ENCODE assay signal across 8 cellular contexts in the genomic region with DNA sequence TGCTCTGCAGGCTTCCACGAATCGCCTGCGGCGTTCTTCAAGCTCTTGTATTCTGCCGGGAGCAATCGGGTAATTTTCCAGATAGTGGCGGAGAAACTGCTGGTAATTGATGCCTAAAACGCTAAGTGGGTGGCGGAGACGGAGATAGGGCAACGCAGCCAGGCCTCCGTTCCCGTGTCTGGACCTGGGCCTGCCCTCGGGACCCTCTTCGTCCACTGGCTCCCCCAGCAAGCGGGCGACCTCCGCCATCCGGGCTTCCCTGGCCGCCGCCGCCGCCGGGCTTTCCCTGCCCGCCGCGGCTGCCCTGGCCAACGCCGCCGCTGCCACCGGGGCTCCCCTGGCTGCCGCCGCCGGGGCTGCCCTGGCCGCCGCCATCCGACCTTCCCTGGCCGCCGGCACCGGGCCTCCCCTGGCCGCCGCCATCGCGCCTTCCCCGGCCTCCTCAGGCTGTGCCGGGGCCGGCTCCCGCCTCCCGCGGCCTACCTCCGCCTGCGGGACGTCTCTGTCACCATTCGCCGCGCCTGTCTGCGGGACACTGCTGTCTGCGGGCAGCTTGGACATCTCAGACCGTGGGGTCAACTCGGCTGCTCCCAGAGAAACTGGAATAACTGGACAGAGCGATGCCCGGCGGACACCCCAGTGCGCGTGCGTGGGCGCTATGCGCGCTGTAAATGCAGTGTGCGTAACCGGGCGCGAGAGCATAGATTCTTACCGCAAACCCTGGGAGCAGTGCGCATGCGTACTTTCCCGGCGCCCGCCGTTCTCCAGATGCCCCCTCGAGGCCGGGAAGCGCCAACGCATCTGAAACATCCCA. TPM values are rescaled to one million over a fixed set of nuclear protein-coding genes. Genes with fewer than 3 reads are reported as not detected.
DNase-seq lines count a peak whose midpoint lies in the region; ATAC-seq and TF ChIP-seq lines count a peak whose summit lies in the region.

A gene with protein sequence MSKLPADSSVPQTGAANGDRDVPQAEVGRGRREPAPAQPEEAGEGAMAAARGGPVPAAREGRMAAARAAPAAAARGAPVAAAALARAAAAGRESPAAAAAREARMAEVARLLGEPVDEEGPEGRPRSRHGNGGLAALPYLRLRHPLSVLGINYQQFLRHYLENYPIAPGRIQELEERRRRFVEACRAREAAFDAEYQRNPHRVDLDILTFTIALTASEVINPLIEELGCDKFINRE (minus strand): TSS at position 643 of the 814 bp plus-strand sequence. CDS start 82 bp downstream, at position 561.

- no peaks in the 10 kb centered on the region for H3K9me3 ChIP-seq in liver (ENCODE audit: control insufficient read depth in 4 of 4, low read length in 3 of 4)

- H3K27me3 ChIP-seq in dorsolateral prefrontal cortex (no peaks in the 10 kb centered on the region), liver (ENCODE audit: control insufficient read depth in 4 of 4, insufficient read depth in 4 of 4, low read length in 3 of 4) (no peaks in the 10 kb centered on the region)

- peak; percentile 73 to 80 for TF ChIP-seq RAD21 in liver (IDR thresholded peaks at IDR 0.05)

- peaks cover 0 to 12% (median 4%) of the 10 kb centered on the region in 3 donors for H3K27me3 Mint-ChIP-seq in CD14-positive monocyte (ENCODE audit: low read depth in 3 of 3)

- peak; percentile 94 for ATAC-seq in GM19372 (IDR thresholded peaks at IDR 0.05; ENCODE audit: low read depth, unreplicated experiment)
- peak; percentile 67 for ATAC-seq in HG03571 (IDR thresholded peaks at IDR 0.05; ENCODE audit: unreplicated experiment)

- peaks cover 25% of the 10 kb centered on the region for H3K4me1 Mint-ChIP-seq in CD14-positive monocyte

- peak within 1 kb of the TSS; percentile 81 to 93 for H3K9ac ChIP-seq in liver (ENCODE audit: low read depth in 1 of 2, low read length in 2 of 2)

- DNase-seq in CD14-positive monocyte (ENCODE audit: low spot score) (peak; percentile 96), NCI-H774 (lab: John Stamatoyannopoulos, UW) (peak; percentile 87), dorsolateral prefrontal cortex (peak; percentile 93 to 97 (median 94))
- peak; percentile 93 to 95 for DNase-seq in activated CD4-positive, alpha-beta T cell treated with anti-CD3 and anti-CD28 coated beads, Interleukin-2, amount 50 U/mL, for 48 hours
- peak; percentile 96 for DNase-seq in stimulated activated CD4-positive, alpha-beta T cell treated with anti-CD3 and anti-CD28 coated beads, Interleukin-4, amount 100 ng/mL, for 24 hours

- peak within 1 kb of the TSS; percentile 75 to 99 (median 94) for H3K27ac ChIP-seq in dorsolateral prefrontal cortex
- peak within 1 kb of the TSS; percentile 87 to 90 for H3K27ac ChIP-seq in liver (ENCODE audit: low read depth in 1 of 2, low read length in 2 of 2)

- intact Hi-C loops in CD14-positive monocyte (cut with micrococcal nuclease) (loop anchor here (5.0 to 10.0 kb wide), 4 partner anchors 92 to 412 kb away; a partner anchor contains a TSS), dorsolateral prefrontal cortex (cut with DNase I) (loop anchor here (2.0 to 10.0 kb wide), 4 partner anchors 95 to 415 kb away; a partner anchor contains a TSS)

- peak within 1 kb of the TSS; percentile 96 for H3K4me3 Mint-ChIP-seq in CD14-positive monocyte

- peaks cover 0 to 16% (median 9%) of the 10 kb centered on the region in 4 donors for H3K4me1 ChIP-seq in liver (ENCODE audit: control insufficient read depth in 4 of 4, insufficient read depth in 4 of 4, low read length in 3 of 4)

- WGBS in liver: under 1% methylated on average over 84 of the region's 84 CpGs

- H3K9me3 Mint-ChIP-seq in CD14-positive monocyte: peaks cover 0 to 3% (median 0%) of the 10 kb centered on the region in 7 donors

- H3K36me3 Mint-ChIP-seq in CD14-positive monocyte: peaks cover 3 to 5% of the 10 kb centered on the region in 2 donors

- H3K27ac Mint-ChIP-seq in CD14-positive monocyte: peak within 1 kb of the TSS; percentile 89 to 98 (median 95)

- H3K36me3 ChIP-seq in liver (ENCODE audit: control insufficient read depth in 4 of 4, insufficient read depth in 3 of 4, low read depth in 1 of 4, low read length in 3 of 4): no peaks in the 10 kb centered on the region

- TF ChIP-seq CTCF in CD14-positive monocyte (IDR thresholded peaks at IDR 0.05): peak; percentile 86
- TF ChIP-seq CTCF in dorsolateral prefrontal cortex (IDR thresholded peaks at IDR 0.05 in 54 of 56, conservative IDR thresholded peaks at IDR 0.05 in 2 of 56; ENCODE audit: low read depth in 1 of 56, partially characterized antibody in 56 of 56): peak; percentile 66 to 99 (median 96)
- TF ChIP-seq CTCF in liver (IDR thresholded peaks at IDR 0.05; ENCODE audit: low read depth, low read length, missing input control): peak; percentile 87

- H3K4me3 ChIP-seq in dorsolateral prefrontal cortex (peak within 1 kb of the TSS; percentile 53 to 96 (median 83)), liver (ENCODE audit: low read depth in 1 of 3, low read length in 3 of 3) (peak within 1 kb of the TSS; percentile 94 to 99 (median 96))

TF ChIP-seq in liver, 16 proteins besides CTCF, POLR2A, EP300 and RAD21:
- TF ChIP-seq FOXA1 (IDR thresholded peaks at IDR 0.05) (no peak), TAF1 (conservative IDR thresholded peaks at IDR 0.05) (no peak), HNF4G (IDR thresholded peaks at IDR 0.05) (no peak), JUND (IDR thresholded peaks at IDR 0.05) (no peak), SP1 (IDR thresholded peaks at IDR 0.05) (peak; percentile 40), HNF4A (conservative IDR thresholded peaks at IDR 0.05) (peak in 1 of 2 donors; percentile 17), GABPA (IDR thresholded peaks at IDR 0.05 in 1 of 2, conservative IDR thresholded peaks at IDR 0.05 in 1 of 2) (peak in 1 of 2 donors; percentile 40), YY1 (IDR thresholded peaks at IDR 0.05) (peak; percentile 86), EGR1 (IDR thresholded peaks at IDR 0.05; ENCODE audit: low read depth in 2 of 2) (peak; percentile 64 to 78), FOXA2 (IDR thresholded peaks at IDR 0.05) (no peak), NR2F2 (IDR thresholded peaks at IDR 0.05) (peak; percentile 5), RXRA (IDR thresholded peaks at IDR 0.05) (peak in 1 of 2 donors; percentile 48)
- TF ChIP-seq, protein P1, sequence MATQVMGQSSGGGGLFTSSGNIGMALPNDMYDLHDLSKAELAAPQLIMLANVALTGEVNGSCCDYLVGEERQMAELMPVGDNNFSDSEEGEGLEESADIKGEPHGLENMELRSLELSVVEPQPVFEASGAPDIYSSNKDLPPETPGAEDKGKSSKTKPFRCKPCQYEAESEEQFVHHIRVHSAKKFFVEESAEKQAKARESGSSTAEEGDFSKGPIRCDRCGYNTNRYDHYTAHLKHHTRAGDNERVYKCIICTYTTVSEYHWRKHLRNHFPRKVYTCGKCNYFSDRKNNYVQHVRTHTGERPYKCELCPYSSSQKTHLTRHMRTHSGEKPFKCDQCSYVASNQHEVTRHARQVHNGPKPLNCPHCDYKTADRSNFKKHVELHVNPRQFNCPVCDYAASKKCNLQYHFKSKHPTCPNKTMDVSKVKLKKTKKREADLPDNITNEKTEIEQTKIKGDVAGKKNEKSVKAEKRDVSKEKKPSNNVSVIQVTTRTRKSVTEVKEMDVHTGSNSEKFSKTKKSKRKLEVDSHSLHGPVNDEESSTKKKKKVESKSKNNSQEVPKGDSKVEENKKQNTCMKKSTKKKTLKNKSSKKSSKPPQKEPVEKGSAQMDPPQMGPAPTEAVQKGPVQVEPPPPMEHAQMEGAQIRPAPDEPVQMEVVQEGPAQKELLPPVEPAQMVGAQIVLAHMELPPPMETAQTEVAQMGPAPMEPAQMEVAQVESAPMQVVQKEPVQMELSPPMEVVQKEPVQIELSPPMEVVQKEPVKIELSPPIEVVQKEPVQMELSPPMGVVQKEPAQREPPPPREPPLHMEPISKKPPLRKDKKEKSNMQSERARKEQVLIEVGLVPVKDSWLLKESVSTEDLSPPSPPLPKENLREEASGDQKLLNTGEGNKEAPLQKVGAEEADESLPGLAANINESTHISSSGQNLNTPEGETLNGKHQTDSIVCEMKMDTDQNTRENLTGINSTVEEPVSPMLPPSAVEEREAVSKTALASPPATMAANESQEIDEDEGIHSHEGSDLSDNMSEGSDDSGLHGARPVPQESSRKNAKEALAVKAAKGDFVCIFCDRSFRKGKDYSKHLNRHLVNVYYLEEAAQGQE (IDR thresholded peaks at IDR 0.05): peak; percentile 69
- TF ChIP-seq, protein P2, sequence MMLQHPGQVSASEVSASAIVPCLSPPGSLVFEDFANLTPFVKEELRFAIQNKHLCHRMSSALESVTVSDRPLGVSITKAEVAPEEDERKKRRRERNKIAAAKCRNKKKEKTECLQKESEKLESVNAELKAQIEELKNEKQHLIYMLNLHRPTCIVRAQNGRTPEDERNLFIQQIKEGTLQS (IDR thresholded peaks at IDR 0.05): no peak
- TF ChIP-seq, protein P3, sequence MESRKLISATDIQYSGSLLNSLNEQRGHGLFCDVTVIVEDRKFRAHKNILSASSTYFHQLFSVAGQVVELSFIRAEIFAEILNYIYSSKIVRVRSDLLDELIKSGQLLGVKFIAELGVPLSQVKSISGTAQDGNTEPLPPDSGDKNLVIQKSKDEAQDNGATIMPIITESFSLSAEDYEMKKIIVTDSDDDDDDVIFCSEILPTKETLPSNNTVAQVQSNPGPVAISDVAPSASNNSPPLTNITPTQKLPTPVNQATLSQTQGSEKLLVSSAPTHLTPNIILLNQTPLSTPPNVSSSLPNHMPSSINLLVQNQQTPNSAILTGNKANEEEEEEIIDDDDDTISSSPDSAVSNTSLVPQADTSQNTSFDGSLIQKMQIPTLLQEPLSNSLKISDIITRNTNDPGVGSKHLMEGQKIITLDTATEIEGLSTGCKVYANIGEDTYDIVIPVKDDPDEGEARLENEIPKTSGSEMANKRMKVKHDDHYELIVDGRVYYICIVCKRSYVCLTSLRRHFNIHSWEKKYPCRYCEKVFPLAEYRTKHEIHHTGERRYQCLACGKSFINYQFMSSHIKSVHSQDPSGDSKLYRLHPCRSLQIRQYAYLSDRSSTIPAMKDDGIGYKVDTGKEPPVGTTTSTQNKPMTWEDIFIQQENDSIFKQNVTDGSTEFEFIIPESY (IDR thresholded peaks at IDR 0.05): peak; percentile 79
- TF ChIP-seq, protein P4, sequence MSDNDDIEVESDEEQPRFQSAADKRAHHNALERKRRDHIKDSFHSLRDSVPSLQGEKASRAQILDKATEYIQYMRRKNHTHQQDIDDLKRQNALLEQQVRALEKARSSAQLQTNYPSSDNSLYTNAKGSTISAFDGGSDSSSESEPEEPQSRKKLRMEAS (IDR thresholded peaks at IDR 0.05): peak; percentile 35

RNA-seq across cellular contexts. Expression of the gene that starts here (rescaled TPM):
- polyA plus RNA-seq in CD14-positive monocyte (10 to 100 TPM; 12.5 to 20.4 TPM), liver (1 to 10 TPM; 1.5 to 5.7 TPM)
- total RNA-seq in dorsolateral prefrontal cortex (10 to 100 TPM; 12.7 to 42.3 (median 28.5) TPM), liver (1 to 10 TPM; 3.3 to 8.5 TPM)

Comparison
In these comparisons a context has a peak if more than half of its experiments do, and no peak if none do; other contexts are left out.
1. Peak in every context shown above with its lines: DNase-seq, ATAC-seq, H3K4me3 ChIP-seq and H3K27ac ChIP-seq.